Comparison of ENCODE assay signal across 8 cellular contexts in genomic region chr2:64654993-64655666, GRCh38. TPM values are rescaled to one million over a fixed set of nuclear protein-coding genes. Genes with fewer than 3 reads are reported as not detected.
DNase-seq lines count a peak whose midpoint lies in the region; ATAC-seq and TF ChIP-seq lines count a peak whose summit lies in the region.

No MANE protein-coding gene starts in this region.

- H3K79me2 ChIP-seq in OCI-LY3 (ENCODE audit: low read length), result peaks cover 34% of the 10 kb centered on the region

- H3K4me1 ChIP-seq in left ventricle myocardium inferior (peaks cover 55% of the 10 kb centered on the region), OCI-LY3 (ENCODE audit: low read length) (peaks cover 66% of the 10 kb centered on the region), breast epithelium (peaks cover 0 to 21% of the 10 kb centered on the region in 2 donors)
- peaks cover 8 to 37% of the 10 kb centered on the region in 2 donors for H3K4me1 ChIP-seq in naive thymus-derived CD4-positive, alpha-beta T cell (ENCODE audit: control insufficient read depth in 2 of 2, insufficient read depth in 2 of 2, low read length in 2 of 2)

- H3K9ac ChIP-seq in OCI-LY3 (ENCODE audit: low read length), result peak overlapping the region; percentile 68

- peak overlapping the region; percentile 99 for H3K27ac ChIP-seq in left ventricle myocardium inferior (replicated peaks)
- peak overlapping the region; percentile 40 for H3K27ac ChIP-seq in OCI-LY3 (ENCODE audit: low read length)
- peak overlapping the region; percentile 99 to 100 for H3K27ac ChIP-seq in breast epithelium
- peak overlapping the region; percentile 85 for H3K27ac ChIP-seq in naive thymus-derived CD4-positive, alpha-beta T cell (ENCODE audit: low read depth, low read length)
- H3K27ac ChIP-seq in substantia nigra (ENCODE audit: low read depth, low read length, poor library complexity, severe bottlenecking), result no peak overlapping the region

- H3K27ac Mint-ChIP-seq in naive thymus-derived CD4-positive, alpha-beta T cell, result peak overlapping the region; percentile 65 to 97 (median 91)

- H3K36me3 ChIP-seq in left ventricle myocardium inferior (no peaks in the 10 kb centered on the region), OCI-LY3 (replicated peaks; ENCODE audit: low read depth, low read length) (no peaks in the 10 kb centered on the region), breast epithelium (no peaks in the 10 kb centered on the region)
- peaks cover 0 to 4% (median 0%) of the 10 kb centered on the region in 3 experiments for H3K36me3 ChIP-seq in naive thymus-derived CD4-positive, alpha-beta T cell (ENCODE audit: control insufficient read depth in 2 of 3, insufficient read depth in 3 of 3, low read length in 3 of 3)

- DNase-seq in left ventricle myocardium inferior, result no peak
- no peak for DNase-seq in left cardiac atrium
- no peak for DNase-seq in breast epithelium (ENCODE audit: low spot score in 2 of 2)
- peak in 3 of 9 donors; percentile 26 to 46 (median 35) for DNase-seq in naive thymus-derived CD4-positive, alpha-beta T cell
- no peak for DNase-seq in substantia nigra (lab: John Stamatoyannopoulos, UW)

- CTCF ChIA-PET in naive thymus-derived CD4-positive, alpha-beta T cell (lab: Charles Lee), result interaction anchor here (0.6 to 8.4 kb wide), 16 partner anchors 9 to 324 kb away, joined by 3 to 87 read pairs (median 4); no protein-coding TSS in a partner anchor

- POLR2A ChIA-PET in naive thymus-derived CD4-positive, alpha-beta T cell (lab: Charles Lee), result interaction anchor here (0.9 to 18.3 kb wide), 17 partner anchors 10 to 573 kb away, joined by 3 to 433 read pairs (median 28); partner anchors contain the start of genes ACTR2 and AFTPH

- no peaks in the 10 kb centered on the region for H3K27me3 Mint-ChIP-seq in naive thymus-derived CD4-positive, alpha-beta T cell

- H4K20me1 ChIP-seq in OCI-LY3 (ENCODE audit: insufficient read depth, low read length), result peaks cover 28% of the 10 kb centered on the region

- no peaks in the 10 kb centered on the region for H3K27me3 ChIP-seq in left ventricle myocardium inferior (ENCODE audit: low read depth)
- H3K27me3 ChIP-seq in OCI-LY3 (ENCODE audit: low read depth, low read length), result no peaks in the 10 kb centered on the region
- H3K27me3 ChIP-seq in breast epithelium, result no peaks in the 10 kb centered on the region
- no peaks in the 10 kb centered on the region for H3K27me3 ChIP-seq in naive thymus-derived CD4-positive, alpha-beta T cell (ENCODE audit: control insufficient read depth in 2 of 2, insufficient read depth in 2 of 2, low read length in 2 of 2)

- H3K4me2 ChIP-seq in OCI-LY3 (ENCODE audit: low read length), result peak overlapping the region; percentile 77

- H3K9me3 Mint-ChIP-seq in naive thymus-derived CD4-positive, alpha-beta T cell, result no peaks in the 10 kb centered on the region

- intact Hi-C loops in left ventricle myocardium inferior (cut with micrococcal nuclease), result no loop called here
- intact Hi-C loops in left cardiac atrium (cut with DNase I), result loop anchor here (5.0 to 10.0 kb wide), 2 partner anchors 90 to 97 kb away; no protein-coding TSS in a partner anchor
- intact Hi-C loops in breast epithelium (cut with DNase I; ENCODE audit: low total_unique reads), result loop anchor here (5.0 kb wide), 2 partner anchors 97 to 212 kb away; no protein-coding TSS in a partner anchor
- intact Hi-C loops in naive thymus-derived CD4-positive, alpha-beta T cell (cut with micrococcal nuclease), result loop anchor here (1.0 to 10.0 kb wide), 6 partner anchors 24 to 510 kb away; partner anchors contain the start of genes CEP68 (in 1 of the 2) and PELI1 (in 1 of the 2)

- no peak for ATAC-seq in left cardiac atrium
- ATAC-seq in naive thymus-derived CD4-positive, alpha-beta T cell, result no peak
- ATAC-seq in GM21825 (IDR thresholded peaks at IDR 0.05; ENCODE audit: unreplicated experiment), result no peak
- no peak for ATAC-seq in GM21526 (IDR thresholded peaks at IDR 0.05; ENCODE audit: low FRiP score, unreplicated experiment)

- peaks cover 0 to 9% (median 0%) of the 10 kb centered on the region in 5 donors for H3K36me3 Mint-ChIP-seq in naive thymus-derived CD4-positive, alpha-beta T cell

- no peak for TF ChIP-seq POLR2A in breast epithelium (IDR thresholded peaks at IDR 0.05)

- no peak overlapping the region for H2AFZ ChIP-seq in OCI-LY3 (ENCODE audit: low read depth, low read length)

- H3K4me1 Mint-ChIP-seq in naive thymus-derived CD4-positive, alpha-beta T cell, result peaks cover 42 to 84% (median 77%) of the 10 kb centered on the region in 7 donors

- H3K4me3 Mint-ChIP-seq in naive thymus-derived CD4-positive, alpha-beta T cell, result peak overlapping the region; percentile 84 to 99 (median 90)

- H3K9me3 ChIP-seq in left ventricle myocardium inferior (replicated peaks) (no peaks in the 10 kb centered on the region), OCI-LY3 (ENCODE audit: insufficient read depth, low read length) (peaks cover 3% of the 10 kb centered on the region; the same call in 1 of the 2 replicates), breast epithelium (no peaks in the 10 kb centered on the region)
- H3K9me3 ChIP-seq in naive thymus-derived CD4-positive, alpha-beta T cell (ENCODE audit: control insufficient read depth in 2 of 3, low read length in 3 of 3), result no peaks in the 10 kb centered on the region

- H3K4me3 ChIP-seq in left ventricle myocardium inferior (peak overlapping the region; percentile 80), OCI-LY3 (ENCODE audit: low read length) (peak overlapping the region; percentile 77), breast epithelium (peak overlapping the region; percentile 95 to 97 (median 97))
- H3K4me3 ChIP-seq in naive thymus-derived CD4-positive, alpha-beta T cell (ENCODE audit: low read length), result peak overlapping the region; percentile 66

- TF ChIP-seq CTCF in left ventricle myocardium inferior (IDR thresholded peaks at IDR 0.05; ENCODE audit: borderline replicate concordance) (peak; percentile 35), OCI-LY3 (IDR thresholded peaks at IDR 0.05; ENCODE audit: low read depth, low read length) (0 out of 2 replicates have a peak, but pooled peaks have one; percentile 25), breast epithelium (IDR thresholded peaks at IDR 0.05) (peak in 2 of 3 donors; percentile 24 to 26)

RNA-seq across cellular contexts. Expression of gene SERTAD2, which starts 1.4 kb away (rescaled TPM):
- total RNA-seq in left ventricle myocardium inferior, result 14.5 TPM
- total RNA-seq in left cardiac atrium, result 10 to 100 TPM; 14.3 to 14.7 TPM
- total RNA-seq in breast epithelium, result 10 to 100 TPM; 12.8 to 20.0 (median 17.0) TPM
- 10 to 100 TPM; 34.3 to 43.8 (median 40.1) TPM for total RNA-seq in naive thymus-derived CD4-positive, alpha-beta T cell
- polyA plus RNA-seq in naive thymus-derived CD4-positive, alpha-beta T cell, result 1 to 10 TPM; 5.2 to 6.9 TPM
